In genomic region chr4:5711479-5712184, GRCh38 we compare ENCODE assay signal across 8 cellular contexts. TPM values are rescaled to one million over a fixed set of nuclear protein-coding genes. Genes with fewer than 3 reads are reported as not detected.
DNase-seq lines count a peak whose midpoint lies in the region; ATAC-seq and TF ChIP-seq lines count a peak whose summit lies in the region.

No MANE protein-coding gene starts in this region.

- DNase-seq in stimulated activated CD4-positive, alpha-beta T cell treated with anti-CD3 and anti-CD28 coated beads, Interleukin-15, amount 100 ng/mL, for 24 hours: peak; percentile 15
- DNase-seq in stimulated activated CD4-positive, alpha-beta T cell treated with anti-CD3 and anti-CD28 coated beads, Interleukin-12 subunit alpha, Interleukin-12 subunit beta, amount 100 ng/mL, for 4 hours: no peak
- DNase-seq in activated B cell treated with CpG ODN at 0.5 μM for 24 hours (no peak), heart right ventricle (peak in 1 of 2 donors; percentile 29), SKM-1 (lab: John Stamatoyannopoulos, UW; ENCODE audit: unreplicated experiment) (no peak), GM19238 (ENCODE audit: insufficient read length, low spot score) (no peak), NCI-H524 treated with DMSO at 0.1 percent for 48 hours (lab: John Stamatoyannopoulos, UW) (no peak)

- TF ChIP-seq CTCF in activated B cell treated with CpG ODN at 0.5 μM for 24 hours (IDR thresholded peaks at IDR 0.05): no peak
- TF ChIP-seq CTCF in heart right ventricle (IDR thresholded peaks at IDR 0.05): no peak

- POLR2A ChIA-PET in activated B cell treated with CpG ODN at 0.5 μM for 24 hours (lab: Charles Lee): no interaction called here

- peaks cover 9% of the 10 kb centered on the region for H3K9me3 Mint-ChIP-seq in activated B cell treated with CpG ODN at 0.5 μM for 24 hours

- H3K4me1 Mint-ChIP-seq in activated B cell treated with CpG ODN at 0.5 μM for 24 hours: peaks cover 20% of the 10 kb centered on the region

- ATAC-seq in activated B cell treated with CpG ODN at 0.5 μM for 24 hours (ENCODE audit: low read depth) (no peak), heart right ventricle (peak in 1 of 8 donors; percentile 3)

- CTCF ChIA-PET in activated B cell treated with CpG ODN at 0.5 μM for 24 hours (lab: Charles Lee): no interaction called here

- no peaks in the 10 kb centered on the region for H3K36me3 ChIP-seq in heart right ventricle

- H3K27ac ChIP-seq in heart right ventricle (peak overlapping the region in 3 of 10 donors; percentile 31 to 45 (median 39)), skin epidermis (peak overlapping the region in 17 of 21 experiments; percentile 15 to 76 (median 55))

- no peak overlapping the region for H3K27ac Mint-ChIP-seq in activated B cell treated with CpG ODN at 0.5 μM for 24 hours

- H3K36me3 Mint-ChIP-seq in activated B cell treated with CpG ODN at 0.5 μM for 24 hours (ENCODE audit: low read depth): no peaks in the 10 kb centered on the region

- peaks cover 0 to 20% (median 7%) of the 10 kb centered on the region in 11 donors for H3K9me3 ChIP-seq in heart right ventricle

- peaks cover 0 to 47% (median 23%) of the 10 kb centered on the region in 9 donors for H3K4me1 ChIP-seq in heart right ventricle

- H3K4me3 Mint-ChIP-seq in activated B cell treated with CpG ODN at 0.5 μM for 24 hours: peak overlapping the region; percentile 25

- H3K27me3 Mint-ChIP-seq in activated B cell treated with CpG ODN at 0.5 μM for 24 hours: peaks cover 36% of the 10 kb centered on the region

- intact Hi-C loops in activated B cell treated with CpG ODN at 0.5 μM for 24 hours (cut with micrococcal nuclease) (no loop called here), heart right ventricle (cut with DNase I) (no loop called here)

- H3K4me3 ChIP-seq in heart right ventricle (peak overlapping the region in 9 of 10 donors; percentile 41 to 61 (median 54)), skin epidermis (peak overlapping the region; percentile 34 to 57 (median 45))

- WGBS in heart right ventricle, 2 donors: 15 to 19% methylated on average over 44 to 52 of the region's 52 CpGs

- H3K27me3 ChIP-seq in heart right ventricle: peaks cover 0 to 54% (median 25%) of the 10 kb centered on the region in 7 donors

RNA-seq across cellular contexts. Expression of gene EVC, which starts 0.6 kb away (rescaled TPM):
- total RNA-seq in activated B cell treated with CpG ODN at 0.5 μM for 24 hours (0.16 and 0.76 TPM in 2 replicates), heart right ventricle (1 to 10 TPM; 3.3 to 7.5 (median 5.0) TPM)
- 1 to 10 TPM in 1 of 2 donors, under 1 TPM in 1; 0.97 to 3.0 TPM for polyA plus RNA-seq in heart right ventricle

RNA-seq across cellular contexts. Expression of gene EVC2, which starts 3.3 kb away (rescaled TPM):
- 0.69 and 1.1 TPM in 2 replicates for total RNA-seq in activated B cell treated with CpG ODN at 0.5 μM for 24 hours
- 1 to 10 TPM in 2 of 10 donors, under 1 TPM in 8; 0.47 to 1.2 (median 0.90) TPM for total RNA-seq in heart right ventricle
- 1 to 10 TPM in 1 of 2 donors, under 1 TPM in 1; 0.87 to 1.5 TPM for polyA plus RNA-seq in heart right ventricle
